6 cellular contexts compared by ENCODE assay signal in genomic region chr2:88320374-88320773, GRCh38.
"Had no signal": no experiment of that assay in that cellular context is flagged by ENCODE, and none has a peak within 500 bp of the region (broad histone marks: within the 10 kb centered on the region; RNA-seq: fewer than 3 reads in every experiment).

No MANE protein-coding gene starts in this region.

- ATAC-seq: K562 had no signal

- H3K4me3 ChIP-seq: K562 had no signal

- DNase-seq: GOT3, H7, HCEC 1CT, IMR-90, KG1 had no signal
